In the genomic region with DNA sequence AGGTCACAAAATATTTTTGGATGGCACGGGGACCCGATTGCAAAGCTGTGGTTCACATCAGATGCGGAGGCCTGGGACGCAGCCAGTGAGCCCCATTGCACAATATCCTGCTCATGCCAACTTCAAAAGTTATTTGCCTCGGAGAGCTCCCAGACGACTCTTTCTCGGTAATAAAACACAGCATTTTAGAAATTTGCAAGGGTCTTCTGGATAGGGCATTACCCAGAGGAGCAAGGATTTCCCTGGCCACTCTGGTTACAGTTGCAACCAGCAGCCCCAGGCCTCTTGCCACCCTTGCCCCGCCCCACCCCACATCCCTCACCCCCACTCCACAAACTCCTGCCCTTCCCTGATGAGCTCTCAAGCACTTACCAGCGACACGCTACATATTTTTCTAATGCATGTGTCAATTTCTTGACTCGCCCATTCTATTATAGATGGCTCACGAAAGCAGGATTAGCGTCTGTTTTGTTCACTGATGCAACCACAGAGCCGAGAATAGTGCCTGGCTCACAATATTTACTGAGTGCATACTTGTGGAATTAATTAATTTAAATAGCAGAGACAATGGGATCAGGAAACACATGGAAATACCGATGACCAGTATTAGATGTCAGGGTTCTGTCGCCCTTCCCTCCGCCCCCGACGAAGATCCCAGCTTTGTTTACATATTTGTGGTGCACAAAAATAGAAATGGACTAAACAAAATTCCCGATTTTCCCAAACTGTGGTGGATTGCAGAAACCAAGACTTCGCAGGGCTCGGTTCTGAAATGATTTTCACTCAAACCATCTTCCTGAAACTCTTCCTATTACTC, we compare ENCODE assay signal across 1 cellular context.
TF ChIP-seq lines count a peak whose summit lies in the region.

No MANE protein-coding gene starts in this region.

TF ChIP-seq in GM23338, 12 proteins besides CTCF, POLR2A, EP300 and RAD21 (continued from another document):
- TF ChIP-seq REST (IDR thresholded peaks at IDR 0.05; ENCODE audit: unreplicated experiment) (no peak), ZNF114 (CRISPR knock-in tag; IDR thresholded peaks at IDR 0.05) (no peak), EZH2phosphoT487 (IDR thresholded peaks at IDR 0.05; ENCODE audit: unreplicated experiment) (no peak), ZNF331 (CRISPR knock-in tag; IDR thresholded peaks at IDR 0.05; ENCODE audit: low read depth) (no peak)
TF ChIP-seq in GM23338: peak in this region for 0.
